Comparison of ENCODE assay signal across 8 cellular contexts in the genomic region with DNA sequence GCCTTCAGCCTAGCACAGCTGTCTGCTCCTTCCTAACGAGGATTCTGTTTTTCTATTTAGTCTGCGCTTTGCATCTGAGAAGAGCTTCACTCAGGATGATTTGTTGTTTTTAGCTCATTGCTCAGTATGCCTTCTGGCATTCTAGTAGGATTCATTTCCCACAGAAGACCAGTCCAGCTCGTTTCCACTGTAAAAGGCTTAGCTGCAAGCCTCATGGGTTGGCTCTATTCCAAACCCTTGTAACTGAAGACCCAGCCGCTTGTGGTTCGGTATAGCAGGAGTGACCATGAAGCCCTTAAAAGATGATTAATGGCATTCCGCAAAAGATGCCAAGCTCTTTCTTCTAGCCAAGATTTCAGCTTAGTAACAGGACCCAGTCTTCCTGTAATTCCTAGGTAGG. TPM values are rescaled to one million over a fixed set of nuclear protein-coding genes. Genes with fewer than 3 reads are reported as not detected.
DNase-seq lines count a peak whose midpoint lies in the region; ATAC-seq and TF ChIP-seq lines count a peak whose summit lies in the region.

No MANE protein-coding gene starts in this region.

- ATAC-seq in GM18867 (IDR thresholded peaks at IDR 0.05; ENCODE audit: unreplicated experiment) (no peak), HG02885 (IDR thresholded peaks at IDR 0.05; ENCODE audit: poor library complexity, unreplicated experiment) (no peak), HG03439 (IDR thresholded peaks at IDR 0.05; ENCODE audit: unreplicated experiment) (no peak)

- no peaks in the 10 kb centered on the region for H3K27me3 ChIP-seq in kidney epithelial cell (ENCODE audit: control insufficient read depth, insufficient read depth, low read length)

- no peak overlapping the region for H3K4me3 ChIP-seq in kidney epithelial cell (ENCODE audit: low read depth, low read length)

- DNase-seq in COLO829 (ENCODE audit: low spot score) (peak; percentile 62), NCI-H1436 treated with DMSO at 0.1 percent for 48 hours (lab: John Stamatoyannopoulos, UW) (peak; percentile 27), amniotic stem cell (lab: John Stamatoyannopoulos, UW) (peak; percentile 63), kidney epithelial cell (ENCODE audit: low read depth) (peak; percentile 96)
- no peak for DNase-seq in stimulated activated CD8-positive, alpha-beta memory T cell treated with anti-CD3 and anti-CD28 coated beads, Interleukin-4, amount 100 ng/mL, for 48 hours

- no peaks in the 10 kb centered on the region for H3K36me3 ChIP-seq in kidney epithelial cell (ENCODE audit: control insufficient read depth, insufficient read depth, low read length)

- no peak for TF ChIP-seq CTCF in kidney epithelial cell (IDR thresholded peaks at IDR 0.05; ENCODE audit: insufficient read depth, low read length, poor library complexity, severe bottlenecking)

RNA-seq across cellular contexts. Expression of a gene that starts 7.2 kb away (rescaled TPM):
- total RNA-seq in kidney epithelial cell = 5.3 and 8.8 TPM in 2 replicates
